Comparison of ENCODE assay signal across 17 cellular contexts in genomic region chr4:85499573-85499972, GRCh38. TPM values are rescaled to one million over a fixed set of nuclear protein-coding genes. Genes with fewer than 3 reads are reported as not detected.
DNase-seq lines count a peak whose midpoint lies in the region; ATAC-seq and TF ChIP-seq lines count a peak whose summit lies in the region.
"Had no signal": no experiment of that assay in that cellular context is flagged by ENCODE, and none has a peak within 500 bp of the region (broad histone marks: within the 10 kb centered on the region; RNA-seq: fewer than 3 reads in every experiment).

No MANE protein-coding gene starts in this region.

- peak overlapping the region in 3 of 4 donors; percentile 70 to 80 (median 79) for H3K4me3 Mint-ChIP-seq in IgD-negative memory B cell
- H3K4me3 Mint-ChIP-seq: CD4-positive, alpha-beta memory T cell had no signal

- no peaks in the 10 kb centered on the region for H4K20me1 ChIP-seq in smooth muscle cell (ENCODE audit: low read depth)
- H4K20me1 ChIP-seq in hepatocyte (ENCODE audit: insufficient read depth, poor library complexity, severe bottlenecking) = no peaks in the 10 kb centered on the region
- H4K20me1 ChIP-seq: BLaER1 had no signal

- H3K4me3 ChIP-seq in ACC112 (ENCODE audit: low read depth, low read length) (peak overlapping the region; percentile 5; the same call in 1 of the 2 replicates), adipocyte (ENCODE audit: low read length) (no peak overlapping the region), smooth muscle cell (no peak overlapping the region), hepatocyte (no peak overlapping the region)
- H3K4me3 ChIP-seq: BLaER1, Peyer's patch had no signal

- TF ChIP-seq CTCF in smooth muscle cell (IDR thresholded peaks at IDR 0.05; ENCODE audit: borderline replicate concordance, insufficient read depth, poor library complexity, severe bottlenecking) (no peak), hepatocyte (IDR thresholded peaks at IDR 0.05; ENCODE audit: poor library complexity) (no peak)

- H3K27me3 Mint-ChIP-seq in IgD-negative memory B cell = no peaks in the 10 kb centered on the region
- H3K27me3 Mint-ChIP-seq: CD4-positive, alpha-beta memory T cell had no signal

- H3K9me3 Mint-ChIP-seq in IgD-negative memory B cell = peaks cover 0 to 4% (median 1%) of the 10 kb centered on the region in 3 donors

- H3K36me3 ChIP-seq in ACC112 (ENCODE audit: insufficient read depth, low read length) (no peaks in the 10 kb centered on the region), adipocyte (ENCODE audit: control insufficient read depth, insufficient read depth, low read length, severe bottlenecking) (no peaks in the 10 kb centered on the region), smooth muscle cell (ENCODE audit: low read depth) (no peaks in the 10 kb centered on the region), hepatocyte (replicated peaks; ENCODE audit: insufficient read depth, low read depth) (no peaks in the 10 kb centered on the region)
- H3K36me3 ChIP-seq: BLaER1, Peyer's patch had no signal

- 96% methylated on average over 3 of the region's 3 CpGs for WGBS in smooth muscle cell (ENCODE audit: low lambda C conversion rate)
- WGBS in hepatocyte (ENCODE audit: low lambda C conversion rate, missing lambda C conversion rate) = 96% methylated on average over 3 of the region's 3 CpGs

- H3K27ac Mint-ChIP-seq in IgD-negative memory B cell = peak overlapping the region; percentile 26 to 97 (median 69)
- H3K27ac Mint-ChIP-seq: CD4-positive, alpha-beta memory T cell had no signal

- H3F3A ChIP-seq in smooth muscle cell (ENCODE audit: low read depth) = peaks cover 5% of the 10 kb centered on the region

- H3K79me2 ChIP-seq in ACC112 (ENCODE audit: control insufficient read depth, insufficient read depth, low read length, unreplicated experiment) (no peaks in the 10 kb centered on the region), smooth muscle cell (ENCODE audit: low read depth) (no peaks in the 10 kb centered on the region), hepatocyte (no peaks in the 10 kb centered on the region)

- H3K36me3 Mint-ChIP-seq in IgD-negative memory B cell = peaks cover 4% of the 10 kb centered on the region
- H3K36me3 Mint-ChIP-seq: CD4-positive, alpha-beta memory T cell had no signal

- H3K9me2 ChIP-seq in hepatocyte (replicated peaks; ENCODE audit: insufficient read depth) = no peaks in the 10 kb centered on the region

- H3K27me3 ChIP-seq in ACC112 (ENCODE audit: insufficient read depth, low read length) = no peaks in the 10 kb centered on the region
- no peaks in the 10 kb centered on the region for H3K27me3 ChIP-seq in adipocyte (replicated peaks; ENCODE audit: control insufficient read depth, insufficient read depth, low read length)
- H3K27me3 ChIP-seq in smooth muscle cell (ENCODE audit: low read depth) = no peaks in the 10 kb centered on the region
- no peaks in the 10 kb centered on the region for H3K27me3 ChIP-seq in hepatocyte
- H3K27me3 ChIP-seq: BLaER1, Peyer's patch had no signal

- no peak for ATAC-seq in GM21367 (IDR thresholded peaks at IDR 0.05; ENCODE audit: unreplicated experiment)

- peaks cover 47% of the 10 kb centered on the region for H3K4me1 ChIP-seq in ACC112 (ENCODE audit: control insufficient read depth, insufficient read depth, low read length, unreplicated experiment)
- H3K4me1 ChIP-seq in adipocyte (ENCODE audit: control insufficient read depth, insufficient read depth, low read length) = peaks cover 56% of the 10 kb centered on the region
- H3K4me1 ChIP-seq in smooth muscle cell (ENCODE audit: low read depth) = no peaks in the 10 kb centered on the region
- no peaks in the 10 kb centered on the region for H3K4me1 ChIP-seq in hepatocyte (ENCODE audit: insufficient read depth)

- H3K27ac ChIP-seq in ACC112 (ENCODE audit: low read depth, low read length) (peak overlapping the region; percentile 93), smooth muscle cell (ENCODE audit: low read depth) (peak overlapping the region; percentile 44), hepatocyte (no peak overlapping the region)
- H3K27ac ChIP-seq: BLaER1, Peyer's patch had no signal

- H3K4me2 ChIP-seq in smooth muscle cell (no peak overlapping the region), hepatocyte (no peak overlapping the region)
- H3K4me2 ChIP-seq: BLaER1 had no signal

- H3K4me1 Mint-ChIP-seq in IgD-negative memory B cell = peaks cover 49 to 70% (median 67%) of the 10 kb centered on the region in 3 donors
- H3K4me1 Mint-ChIP-seq: CD4-positive, alpha-beta memory T cell had no signal

- H2AFZ ChIP-seq in ACC112 (ENCODE audit: low read length, unreplicated experiment) = no peak overlapping the region
- H2AFZ ChIP-seq in smooth muscle cell (ENCODE audit: low read depth) = no peak overlapping the region
- H2AFZ ChIP-seq in hepatocyte = no peak overlapping the region

- peak overlapping the region; percentile 79 for H3K9ac ChIP-seq in adipocyte (ENCODE audit: low read length)
- no peak overlapping the region for H3K9ac ChIP-seq in smooth muscle cell (ENCODE audit: low read depth)
- H3K9ac ChIP-seq: BLaER1 had no signal

- H3K9me3 ChIP-seq in adipocyte (ENCODE audit: control insufficient read depth, low read length) (no peaks in the 10 kb centered on the region), smooth muscle cell (replicated peaks; ENCODE audit: low read depth) (no peaks in the 10 kb centered on the region), hepatocyte (ENCODE audit: low read depth) (no peaks in the 10 kb centered on the region)
- H3K9me3 ChIP-seq: BLaER1, Peyer's patch had no signal

- DNase-seq in adipocyte (ENCODE audit: low read depth) (no peak), smooth muscle cell (lab: John Stamatoyannopoulos, UW; ENCODE audit: unreplicated experiment) (no peak), hepatocyte (ENCODE audit: low spot score) (no peak), DMS153 treated with DMSO at 0.1 percent for 48 hours (lab: John Stamatoyannopoulos, UW; ENCODE audit: unreplicated experiment) (no peak)
- DNase-seq: CD4-positive, alpha-beta memory T cell; DMS53; EL; NCI-H1048; NCI-H1436 treated with DMSO at 0.1 percent for 48 hours; NCI-H2029; NCI-H345; NCI-H524 treated with DMSO at 0.1 percent for 48 hours; Peyer's patch had no signal

RNA-seq across cellular contexts. Expression of gene ARHGAP24, which starts 24.6 kb away (rescaled TPM):
- 93.4 TPM for polyA plus RNA-seq in IgD-negative memory B cell
- 15.7 and 18.2 TPM in 2 replicates for total RNA-seq in smooth muscle cell
- polyA plus RNA-seq in smooth muscle cell = 4.9 and 5.3 TPM in 2 replicates
- 20.3 and 29.6 TPM in 2 replicates for total RNA-seq in hepatocyte
- 19.5 and 22.9 TPM in 2 replicates for polyA plus RNA-seq in hepatocyte
- total RNA-seq: CD4-positive, alpha-beta memory T cell had no signal
